17 cellular contexts compared by ENCODE assay signal in the genomic region with DNA sequence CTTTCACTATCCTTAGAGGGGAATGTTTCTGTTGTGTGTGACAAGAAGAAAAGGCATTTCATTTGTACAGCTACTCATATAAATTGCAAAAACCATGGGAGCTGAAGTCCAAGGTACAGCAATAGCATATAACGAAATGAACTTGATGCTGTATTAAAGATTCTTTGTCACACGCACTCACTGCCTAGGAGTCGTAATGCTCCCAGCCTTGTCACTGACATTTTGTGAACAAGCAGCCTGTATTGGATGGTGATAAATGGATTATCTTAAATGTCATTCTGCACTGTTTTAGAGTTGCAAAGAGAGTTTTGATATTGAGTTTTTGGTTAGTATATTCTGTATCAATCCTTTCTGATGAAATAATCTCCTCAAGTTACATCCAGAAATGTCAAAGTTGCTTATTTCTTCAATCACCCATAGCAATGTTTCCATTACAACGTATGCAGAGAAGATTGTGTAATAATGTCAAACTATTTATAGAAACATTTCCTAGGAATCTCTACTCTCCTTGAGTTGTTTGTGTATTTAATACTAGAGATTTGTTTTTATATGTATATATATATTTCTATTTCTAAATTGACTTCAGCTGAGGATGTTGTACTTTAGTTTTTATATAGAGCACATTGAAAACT.
DNase-seq lines count a peak whose midpoint lies in the region; ATAC-seq, FAIRE-seq and TF ChIP-seq lines count a peak whose summit lies in the region.
"Had no signal": no experiment of that assay in that cellular context is flagged by ENCODE, and none has a peak within 500 bp of the region (broad histone marks: within the 10 kb centered on the region; RNA-seq: fewer than 3 reads in every experiment).

No MANE protein-coding gene starts in this region.

- H3K36me3 ChIP-seq in HepG2 (replicated peaks in 1 of 2; ENCODE audit: control insufficient read depth in 1 of 2, insufficient read depth in 2 of 2, low read length in 2 of 2) (no peaks in the 10 kb centered on the region), right lobe of liver (no peaks in the 10 kb centered on the region)

- no peak overlapping the region for H3K27ac ChIP-seq in HepG2 (ENCODE audit: extremely low read length, insufficient read depth, low read length)
- no peak overlapping the region for H3K27ac ChIP-seq in right lobe of liver
- no peak overlapping the region for H3K27ac ChIP-seq in caudate nucleus (ENCODE audit: low read depth, low read length)

- no peak overlapping the region for H3K4me2 ChIP-seq in HepG2 (ENCODE audit: low read depth, low read length)

- H3K27me3 ChIP-seq in HepG2 (ENCODE audit: control insufficient read depth in 1 of 2, insufficient read depth in 2 of 2, low read length in 2 of 2) (no peaks in the 10 kb centered on the region), right lobe of liver (no peaks in the 10 kb centered on the region)

- POLR2A ChIA-PET in HepG2 (lab: Yijun Ruan, JAX): no interaction called here

- no peaks in the 10 kb centered on the region for H3K79me2 ChIP-seq in HepG2 (ENCODE audit: insufficient read depth, low read length)

- TF ChIP-seq CTCF in HepG2 (CRISPR knock-in tag; IDR thresholded peaks at IDR 0.05) (no peak), right lobe of liver (IDR thresholded peaks at IDR 0.05) (no peak), astrocyte of the spinal cord (IDR thresholded peaks at IDR 0.05; ENCODE audit: low read depth, low read length) (no peak), fibroblast of pulmonary artery (IDR thresholded peaks at IDR 0.05; ENCODE audit: low read length, missing control alignments) (no peak)

- H3K9me3 ChIP-seq in HepG2 (ENCODE audit: low read length) (no peaks in the 10 kb centered on the region), right lobe of liver (no peaks in the 10 kb centered on the region)

- intact Hi-C loops in HepG2 (cut with micrococcal nuclease; ENCODE audit: unreplicated experiment): no loop called here
- intact Hi-C loops in right lobe of liver (cut with DNase I): no loop called here

- no peak overlapping the region for H3K4me3 ChIP-seq in HepG2 (replicated peaks in 1 of 3; ENCODE audit: insufficient read depth in 1 of 3, low read depth in 2 of 3, low read length in 3 of 3)
- no peak overlapping the region for H3K4me3 ChIP-seq in right lobe of liver
- no peak overlapping the region for H3K4me3 ChIP-seq in astrocyte of the spinal cord (ENCODE audit: low read depth, low read length)
- no peak overlapping the region for H3K4me3 ChIP-seq in fibroblast of pulmonary artery (replicated peaks; ENCODE audit: low read depth, low read length)

- H2AFZ ChIP-seq in HepG2 (ENCODE audit: low read length): no peak overlapping the region

- no peaks in the 10 kb centered on the region for H3K4me1 ChIP-seq in HepG2 (ENCODE audit: insufficient read depth, low read length)
- no peaks in the 10 kb centered on the region for H3K4me1 ChIP-seq in right lobe of liver

- CTCF ChIA-PET in HepG2 (lab: Yijun Ruan, JAX; ENCODE audit: low intra/inter-chr PET ratio, low total read pairs): no interaction called here

- TF ChIP-seq EP300 in HepG2 (IDR thresholded peaks at IDR 0.05; ENCODE audit: low read depth in 2 of 2, low read length in 2 of 2) (no peak), HepG2 (CRISPR knock-in tag; IDR thresholded peaks at IDR 0.05; ENCODE audit: borderline replicate concordance) (no peak)

- TF ChIP-seq POLR2A in HepG2 (IDR thresholded peaks at IDR 0.05; ENCODE audit: insufficient read depth in 1 of 2, low read depth in 2 of 2, low read length in 2 of 2) (no peak), right lobe of liver (IDR thresholded peaks at IDR 0.05) (no peak)

- TF ChIP-seq RAD21 in HepG2 (CRISPR knock-in tag; IDR thresholded peaks at IDR 0.05): no peak

- 96% methylated on average over 4 of the region's 4 CpGs for WGBS in HepG2 (ENCODE audit: low lambda C conversion rate)
- 71% methylated on average over 4 of the region's 4 CpGs for WGBS in right lobe of liver (ENCODE audit: insufficient coverage, low coverage, low lambda C conversion rate, missing lambda C conversion rate)

- in situ Hi-C loops in HepG2 (cut with HindIII; ENCODE audit: extremely low pct_ligation_motif_present, low pct_unique_long_range_greater_than_20kb): no loop called here
- in situ Hi-C loops in astrocyte of the spinal cord (cut with HindIII; ENCODE audit: low sequenced_read_pairs): no loop called here

- no TSS peak for BruUV-seq in HepG2 (replicated peaks; lab: Mats Ljungman, UMichigan)

- ATAC-seq in HepG2 (no peak), right lobe of liver (no peak), GM18870 (IDR thresholded peaks at IDR 0.05; ENCODE audit: unreplicated experiment) (no peak)

- H3K9ac ChIP-seq in HepG2 (ENCODE audit: insufficient read depth, low read depth, low read length): no peak overlapping the region

- H4K20me1 ChIP-seq in HepG2 (ENCODE audit: insufficient read depth, low read length): no peaks in the 10 kb centered on the region

- peak; percentile 8 for FAIRE-seq in HepG2 (lab: Jason Lieb, UNC)
- FAIRE-seq: D721Med, H1 had no signal

- no peak for DNase-seq in HepG2 (ENCODE audit: low spot score)
- DNase-seq in right lobe of liver: no peak
- peak; percentile 41 for DNase-seq in astrocyte of the spinal cord (ENCODE audit: low read depth, low spot score)
- peak; percentile 49 for DNase-seq in fibroblast of pulmonary artery (ENCODE audit: low read depth)
- DNase-seq in caudate nucleus (lab: John Stamatoyannopoulos, UW): no peak
- DNase-seq in NCI-H1105 (lab: John Stamatoyannopoulos, UW): no peak
- no peak for DNase-seq in NCI-H187 (lab: John Stamatoyannopoulos, UW)
- DNase-seq: ACHN; CD4-positive, alpha-beta T cell; DND-41; NCI-H1048; NCI-H1694; NCI-H69; NK-92 treated with Interleukin-12 subunit alpha and Interleukin-12 subunit beta, amount 100 ng/mL, for 24 hours had no signal

TF ChIP-seq in HepG2, 621 proteins besides CTCF, POLR2A, EP300 and RAD21:
- TF ChIP-seq ASH2L (IDR thresholded peaks at IDR 0.05; ENCODE audit: insufficient read length, low read depth, low read length): no peak
- TF ChIP-seq CEBPB (IDR thresholded peaks at IDR 0.05; ENCODE audit: borderline replicate concordance, low read depth, low read length): peak; percentile 64
- TF ChIP-seq ZNF598 (CRISPR knock-in tag; IDR thresholded peaks at IDR 0.05; ENCODE audit: borderline replicate concordance): no peak
- TF ChIP-seq ZNF333 (CRISPR knock-in tag; IDR thresholded peaks at IDR 0.05; ENCODE audit: borderline replicate concordance): no peak
- no peak for TF ChIP-seq ZNF564 (CRISPR knock-in tag; IDR thresholded peaks at IDR 0.05)

Comparison
In these comparisons a context has a peak if more than half of its experiments do, and no peak if none do; other contexts are left out.
1. DNase-seq: peak in astrocyte of the spinal cord (single experiment) and fibroblast of pulmonary artery (single experiment); none in HepG2 (single experiment), right lobe of liver (0 of 3), caudate nucleus (0 of 61), NCI-H1105 (single experiment) and NCI-H187 (0 of 2).